Comparison of ENCODE assay signal across 12 cellular contexts in genomic region chr2:37588316-37588777, GRCh38.
DNase-seq lines count a peak whose midpoint lies in the region; ATAC-seq and TF ChIP-seq lines count a peak whose summit lies in the region.
"Had no signal": no experiment of that assay in that cellular context is flagged by ENCODE, and none has a peak within 500 bp of the region (broad histone marks: within the 10 kb centered on the region; RNA-seq: fewer than 3 reads in every experiment).

No MANE protein-coding gene starts in this region.

- H3K27me3 ChIP-seq in osteoblast (ENCODE audit: insufficient read depth, low read length), result no peaks in the 10 kb centered on the region

- H3K4me1 ChIP-seq in osteoblast (ENCODE audit: insufficient read depth, low read length), result peaks cover 74% of the 10 kb centered on the region

- no peak for TF ChIP-seq CTCF in LNCaP clone FGC (IDR thresholded peaks at IDR 0.05; ENCODE audit: control insufficient read depth, extremely low read depth, insufficient read depth)
- TF ChIP-seq CTCF in osteoblast (IDR thresholded peaks at IDR 0.05; ENCODE audit: extremely low read depth, low read depth, low read length), result no peak
- no peak for TF ChIP-seq CTCF in chondrocyte (IDR thresholded peaks at IDR 0.05)

- H3K27ac ChIP-seq in osteoblast (ENCODE audit: low read depth, low read length), result peak overlapping the region; percentile 61

- no peaks in the 10 kb centered on the region for H3K9me3 Mint-ChIP-seq in activated naive CD8-positive, alpha-beta T cell treated with anti-CD3 and anti-CD28 coated beads for 36 hours
- H3K9me3 Mint-ChIP-seq in chondrocyte (ENCODE audit: low read depth), result no peaks in the 10 kb centered on the region
- H3K9me3 Mint-ChIP-seq: dendritic cell treated with granulocyte-macrophage colony-stimulating factor and Interleukin-4, amounts not matched to agents 40 ng/mL and 50 ng/mL, for 4 days; T-helper 2 cell treated with Interferon-gamma antibody and Interleukin-4, amounts not matched to agents 5 μg/mL and 100 μg/mL, for 36 hours had no signal

- H3K9me3 ChIP-seq in osteoblast (ENCODE audit: low read depth, low read length), result no peaks in the 10 kb centered on the region

- H3K4me2 ChIP-seq in osteoblast (ENCODE audit: insufficient read depth, low read length), result no peak overlapping the region

- H3K36me3 Mint-ChIP-seq in activated naive CD8-positive, alpha-beta T cell treated with anti-CD3 and anti-CD28 coated beads for 36 hours, result no peaks in the 10 kb centered on the region
- no peaks in the 10 kb centered on the region for H3K36me3 Mint-ChIP-seq in chondrocyte (ENCODE audit: low read depth)

- H2AFZ ChIP-seq in osteoblast (ENCODE audit: low read length), result no peak overlapping the region

- DNase-seq in EH (ENCODE audit: low read depth) (peak; percentile 55), LNCaP clone FGC (ENCODE audit: low read depth) (peak; percentile 28), osteoblast (ENCODE audit: insufficient read length, low spot score, missing footprints) (no peak), chondrocyte (ENCODE audit: low spot score) (no peak), nucleus accumbens (lab: John Stamatoyannopoulos, UW) (no peak)
- DNase-seq in activated naive CD8-positive, alpha-beta T cell treated with anti-CD3 and anti-CD28 coated beads for 36 hours, result no peak
- DNase-seq: activated effector memory CD4-positive, alpha-beta T cell treated with anti-CD3 and anti-CD28 coated beads, Interleukin-2, amount 50 U/mL, for 16 hours; NCI-H226; stimulated activated CD4-positive, alpha-beta T cell treated with anti-CD3 and anti-CD28 coated beads, Interleukin-15, amount 100 ng/mL, for 24 hours had no signal

- no peaks in the 10 kb centered on the region for H3K27me3 Mint-ChIP-seq in activated naive CD8-positive, alpha-beta T cell treated with anti-CD3 and anti-CD28 coated beads for 36 hours
- H3K27me3 Mint-ChIP-seq in chondrocyte (ENCODE audit: low read depth), result no peaks in the 10 kb centered on the region
- H3K27me3 Mint-ChIP-seq: dendritic cell treated with granulocyte-macrophage colony-stimulating factor and Interleukin-4, amounts not matched to agents 40 ng/mL and 50 ng/mL, for 4 days had no signal

- H4K20me1 ChIP-seq in osteoblast (ENCODE audit: insufficient read depth, low read length), result no peaks in the 10 kb centered on the region

- H3K4me3 ChIP-seq in LNCaP clone FGC (ENCODE audit: low read depth, low read length), result no peak overlapping the region
- H3K4me3 ChIP-seq in osteoblast (ENCODE audit: insufficient read depth, low read length), result no peak overlapping the region

- no peaks in the 10 kb centered on the region for H3K79me2 ChIP-seq in osteoblast (ENCODE audit: insufficient read depth, low read length)

- no peaks in the 10 kb centered on the region for H3K36me3 ChIP-seq in osteoblast (ENCODE audit: insufficient read depth, low read length)

- no peak overlapping the region for H3K4me3 Mint-ChIP-seq in activated naive CD8-positive, alpha-beta T cell treated with anti-CD3 and anti-CD28 coated beads for 36 hours
- no peak overlapping the region for H3K4me3 Mint-ChIP-seq in chondrocyte (ENCODE audit: unreplicated experiment)
- H3K4me3 Mint-ChIP-seq: dendritic cell treated with granulocyte-macrophage colony-stimulating factor and Interleukin-4, amounts not matched to agents 40 ng/mL and 50 ng/mL, for 4 days; T-helper 2 cell treated with Interferon-gamma antibody and Interleukin-4, amounts not matched to agents 5 μg/mL and 100 μg/mL, for 36 hours had no signal

- H3K27ac Mint-ChIP-seq in activated naive CD8-positive, alpha-beta T cell treated with anti-CD3 and anti-CD28 coated beads for 36 hours, result peak overlapping the region; percentile 5
- H3K27ac Mint-ChIP-seq in chondrocyte (ENCODE audit: unreplicated experiment), result no peak overlapping the region
- H3K27ac Mint-ChIP-seq: dendritic cell treated with granulocyte-macrophage colony-stimulating factor and Interleukin-4, amounts not matched to agents 40 ng/mL and 50 ng/mL, for 4 days had no signal

- no peak for ATAC-seq in HG03521 (IDR thresholded peaks at IDR 0.05; ENCODE audit: unreplicated experiment)

- H3K4me1 Mint-ChIP-seq in activated naive CD8-positive, alpha-beta T cell treated with anti-CD3 and anti-CD28 coated beads for 36 hours, result peaks cover 70% of the 10 kb centered on the region
- peaks cover 78% of the 10 kb centered on the region for H3K4me1 Mint-ChIP-seq in chondrocyte (ENCODE audit: low read depth)

Comparison
In these comparisons a context has a peak if more than half of its experiments do, and no peak if none do; other contexts are left out.
1. DNase-seq: peak in EH (single experiment) and LNCaP clone FGC (single experiment); none in activated naive CD8-positive, alpha-beta T cell treated with anti-CD3 and anti-CD28 coated beads for 36 hours (single experiment), osteoblast (single experiment), chondrocyte (single experiment) and nucleus accumbens (0 of 56).